33 cellular contexts compared by ENCODE assay signal in the genomic region with DNA sequence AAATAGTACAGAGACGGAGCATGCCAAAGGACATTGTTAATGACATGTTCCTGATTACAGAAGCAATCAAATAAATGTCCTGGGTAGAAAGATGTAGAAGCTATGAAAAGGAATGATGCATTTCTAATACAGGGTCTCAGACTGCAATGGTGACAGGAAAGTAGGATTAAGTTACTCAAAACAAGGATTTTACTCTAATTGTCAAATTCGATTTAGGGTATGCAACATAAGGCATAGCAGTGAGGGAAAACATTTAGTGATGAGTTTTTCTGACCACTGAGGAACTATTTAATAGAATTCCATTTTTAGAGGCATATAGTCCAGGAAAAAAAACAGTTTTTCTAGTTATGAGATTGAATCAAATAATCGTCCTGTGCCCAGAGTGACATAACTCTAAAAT.
"Had no signal": no experiment of that assay in that cellular context is flagged by ENCODE, and none has a peak within 500 bp of the region (broad histone marks: within the 10 kb centered on the region; RNA-seq: fewer than 3 reads in every experiment).

No MANE protein-coding gene starts in this region.

- ATAC-seq: activated naive CD4-positive, alpha-beta T cell treated with anti-CD3 and anti-CD28 coated beads, Interleukin-2, amount 50 U/mL, for 72 hours; activated naive CD8-positive, alpha-beta T cell treated with anti-CD3 and anti-CD28 coated beads, Interleukin-2, amount 50 U/mL, for 24 hours; activated T-cell treated with anti-CD3 and anti-CD28 coated beads, Interleukin-2, amount 50 U/mL, for 4 hours; activated T-cell treated with anti-CD3 and anti-CD28 coated beads, Interleukin-2, amount 50 U/mL, for 72 hours; activated T-helper 17 cell treated with anti-CD3 and anti-CD28 coated beads, Interleukin-2, amount 50 U/mL, for 72 hours; body of pancreas had no signal

- H3K4me1 ChIP-seq: adrenal gland, ascending aorta, body of pancreas, breast epithelium had no signal

- FAIRE-seq: astrocyte, bronchial epithelial cell, colon had no signal

- H3K27me3 ChIP-seq: adrenal gland, ascending aorta, body of pancreas, brain microvascular endothelial cell, breast epithelium, cardiac muscle cell had no signal

- H3K36me3 ChIP-seq: adrenal gland, ascending aorta, brain microvascular endothelial cell, breast epithelium, cardiac muscle cell had no signal

- H3K9me3 ChIP-seq: adrenal gland, ascending aorta, body of pancreas, breast epithelium had no signal

- H3K27ac ChIP-seq: adrenal gland, ascending aorta, body of pancreas, brain microvascular endothelial cell, breast epithelium, cardiac muscle cell had no signal

- DNase-seq: activated effector memory CD4-positive, alpha-beta T cell treated with anti-CD3 and anti-CD28 coated beads, Interleukin-2, amount 50 U/mL, for 16 hours; activated effector memory CD4-positive, alpha-beta T cell treated with Interleukin-2 at 50 U/mL for 16 hours; activated gamma-delta T cell; activated gamma-delta T cell treated with Interleukin-2 at 50 U/mL for 16 hours; activated naive CD4-positive, alpha-beta T cell; activated naive CD4-positive, alpha-beta T cell treated with anti-CD3 and anti-CD28 coated beads for 36 hours; activated naive CD4-positive, alpha-beta T cell treated with anti-CD3 and anti-CD28 coated beads, Interleukin-2, amount 10 ng/mL, durations not matched to agents 7 days and 5 days; activated naive CD4-positive, alpha-beta T cell treated with anti-CD3 and anti-CD28 coated beads, Interleukin-2, amount 50 U/mL, for 16 hours; activated naive CD4-positive, alpha-beta T cell treated with Interleukin-2 at 50 U/mL for 16 hours; activated naive CD8-positive, alpha-beta T cell treated with anti-CD3 and anti-CD28 coated beads for 36 hours; activated naive CD8-positive, alpha-beta T cell treated with anti-CD3 and anti-CD28 coated beads, Interleukin-2, amount 10 ng/mL, durations not matched to agents 7 days and 5 days; activated naive CD8-positive, alpha-beta T cell treated with anti-CD3 and anti-CD28 coated beads, Interleukin-2, amount 50 U/mL, for 24 hours; activated T-cell treated with anti-CD3 and anti-CD28 coated beads, Interleukin-2, amount 50 U/mL, for 4 hours; activated T-cell treated with anti-CD3 and anti-CD28 coated beads, Interleukin-2, amount 50 U/mL, for 48 hours; activated T-cell treated with anti-CD3 and anti-CD28 coated beads, Interleukin-2, amount 50 U/mL, for 72 hours; adrenal gland; amniotic stem cell; amygdala; anterior cingulate cortex; aorta; body of pancreas; brain microvascular endothelial cell; caudate nucleus; central memory CD4-positive, alpha-beta T cell; cerebellar nuclear complex had no signal

- H3K4me3 ChIP-seq: adrenal gland, ascending aorta, body of pancreas, breast epithelium, cardiac muscle cell had no signal
